In genomic region chr7:42911482-42912447, GRCh38 we compare ENCODE assay signal across 8 cellular contexts. TPM values are rescaled to one million over a fixed set of nuclear protein-coding genes. Genes with fewer than 3 reads are reported as not detected.
DNase-seq lines count a peak whose midpoint lies in the region; ATAC-seq and TF ChIP-seq lines count a peak whose summit lies in the region.

Gene C7orf25 (minus strand): TSS chr7:42912070. CDS start chr7:42910900, 1,170 bp downstream.

- no peaks in the 10 kb centered on the region for H3K9me3 ChIP-seq in parathyroid adenoma (ENCODE audit: control insufficient read depth, low read length)
- no peaks in the 10 kb centered on the region for H3K9me3 ChIP-seq in tibial artery

- H3K4me3 ChIP-seq in GM12864 (ENCODE audit: low read depth, low read length): peak within 1 kb of the TSS; percentile 63
- peak within 1 kb of the TSS; percentile 77 for H3K4me3 ChIP-seq in parathyroid adenoma (ENCODE audit: low read depth, low read length)
- H3K4me3 ChIP-seq in tibial artery: peak within 1 kb of the TSS; percentile 66 to 97

- H3K27ac ChIP-seq in parathyroid adenoma: peak within 1 kb of the TSS; percentile 61
- peak within 1 kb of the TSS; percentile 66 to 87 for H3K27ac ChIP-seq in tibial artery

- H3K4me2 ChIP-seq in parathyroid adenoma (ENCODE audit: low read length): peak within 1 kb of the TSS; percentile 82

- DNase-seq in GM12864 (ENCODE audit: low read depth): peak; percentile 73
- peak; percentile 96 for DNase-seq in NCI-H1105 treated with DMSO at 0.1 percent for 48 hours (lab: John Stamatoyannopoulos, UW)
- DNase-seq in SKM-1 treated with dmso at 0.1 percent for 144 hours (lab: John Stamatoyannopoulos, UW; ENCODE audit: unreplicated experiment): peak; percentile 90
- peak; percentile 83 for DNase-seq in activated naive CD8-positive, alpha-beta T cell treated with anti-CD3 and anti-CD28 coated beads, Interleukin-2, amount 50 U/mL, for 16 hours (ENCODE audit: low read depth, low spot score)
- DNase-seq in Right ventricle myocardium superior: peak; percentile 98
- peak; percentile 96 to 98 for DNase-seq in tibial artery

- H3K36me3 ChIP-seq in parathyroid adenoma (ENCODE audit: control insufficient read depth, insufficient read depth, low read length) (no peaks in the 10 kb centered on the region), tibial artery (peaks cover 5 to 13% (median 9%) of the 10 kb centered on the region in 3 donors)

- H3K4me1 ChIP-seq in parathyroid adenoma: peaks cover 14% of the 10 kb centered on the region
- peaks cover 0 to 19% (median 10%) of the 10 kb centered on the region in 4 donors for H3K4me1 ChIP-seq in tibial artery

- ATAC-seq in HG02678 (IDR thresholded peaks at IDR 0.05; ENCODE audit: unreplicated experiment): peak; percentile 91
- ATAC-seq in Right ventricle myocardium superior (ENCODE audit: poor library complexity): peak; percentile 97

- H3K79me2 ChIP-seq in parathyroid adenoma: no peaks in the 10 kb centered on the region

- H3K9ac ChIP-seq in parathyroid adenoma: no peak within 1 kb of the TSS

- H3K27me3 ChIP-seq in parathyroid adenoma (ENCODE audit: control insufficient read depth, insufficient read depth, low read length) (no peaks in the 10 kb centered on the region), tibial artery (no peaks in the 10 kb centered on the region)

- peak within 1 kb of the TSS; percentile 84 for H2AFZ ChIP-seq in parathyroid adenoma

- intact Hi-C loops in Right ventricle myocardium superior (cut with DNase I): no loop called here
- intact Hi-C loops in tibial artery (cut with DNase I; ENCODE audit: low total_unique reads): no loop called here

- TF ChIP-seq CTCF in GM12864 (IDR thresholded peaks at IDR 0.05; ENCODE audit: low read depth, low read length, missing control alignments) (no peak), parathyroid adenoma (IDR thresholded peaks at IDR 0.05) (peak; percentile 14), tibial artery (IDR thresholded peaks at IDR 0.05) (no peak)

RNA-seq across cellular contexts. Expression of gene C7orf25, which starts in this region (rescaled TPM):
- total RNA-seq in Right ventricle myocardium superior: 5.5 TPM

Comparison
In these comparisons a context has a peak if more than half of its experiments do, and no peak if none do; other contexts are left out.
1. Peak in every context shown above with its lines: DNase-seq, ATAC-seq, H3K4me3 ChIP-seq and H3K27ac ChIP-seq.